ENCODE assay signal across 8 cellular contexts in genomic region chr10:127990846-127991542, GRCh38.
DNase-seq lines count a peak whose midpoint lies in the region; ATAC-seq and TF ChIP-seq lines count a peak whose summit lies in the region.

No MANE protein-coding gene starts in this region.

- peak overlapping the region; percentile 20 for H3K4me3 ChIP-seq in choroid plexus epithelial cell (ENCODE audit: low read depth, low read length)

- peak overlapping the region; percentile 49 to 69 (median 64) for H3K4me3 Mint-ChIP-seq in T-cell

- POLR2A ChIA-PET in T-cell (lab: Charles Lee): no interaction called here

- CTCF ChIA-PET in T-cell (lab: Charles Lee): interaction anchor here in 1 of 2 donors (0.8 kb wide), 1 partner anchor 154 kb away, joined by 3 read pairs; no protein-coding TSS in a partner anchor

- peak overlapping the region; percentile 62 to 80 for H3K27ac Mint-ChIP-seq in T-cell

- DNase-seq in COLO829 (ENCODE audit: low spot score) (peak; percentile 47), T-cell (peak in 7 of 34 experiments; percentile 11 to 23 (median 18)), choroid plexus epithelial cell (ENCODE audit: low read depth) (peak; percentile 98), sciatic nerve (ENCODE audit: low spot score) (no peak), NCI-H345 treated with DMSO at 0.1 percent for 48 hours (lab: John Stamatoyannopoulos, UW; ENCODE audit: unreplicated experiment) (no peak), HuH-7 (ENCODE audit: low spot score) (no peak), NCI-H345 (lab: John Stamatoyannopoulos, UW) (no peak), GF-D8 (lab: John Stamatoyannopoulos, UW) (no peak)

- ATAC-seq in T-cell (replicated peaks in 1 of 4) (peak; percentile 36 to 66 (median 59)), sciatic nerve (peak; percentile 81)

- TF ChIP-seq CTCF in choroid plexus epithelial cell (conservative IDR thresholded peaks at IDR 0.05; ENCODE audit: low read depth, low read length): no peak

- H3K27me3 Mint-ChIP-seq in T-cell: peaks cover 2 to 6% of the 10 kb centered on the region in 2 donors

- H3K36me3 Mint-ChIP-seq in T-cell: no peaks in the 10 kb centered on the region

- H3K9me3 Mint-ChIP-seq in T-cell: no peaks in the 10 kb centered on the region

- intact Hi-C loops in sciatic nerve (cut with DNase I): no loop called here

- peaks cover 11 to 26% (median 24%) of the 10 kb centered on the region in 3 donors for H3K4me1 Mint-ChIP-seq in T-cell

Comparison
In these comparisons a context has a peak if more than half of its experiments do, and no peak if none do; other contexts are left out.
1. DNase-seq: peak in COLO829 (single experiment) and choroid plexus epithelial cell (single experiment); none in sciatic nerve (single experiment), NCI-H345 treated with DMSO at 0.1 percent for 48 hours (single experiment), HuH-7 (single experiment), NCI-H345 (single experiment) and GF-D8 (single experiment).